9 cellular contexts compared by ENCODE assay signal in the genomic region with DNA sequence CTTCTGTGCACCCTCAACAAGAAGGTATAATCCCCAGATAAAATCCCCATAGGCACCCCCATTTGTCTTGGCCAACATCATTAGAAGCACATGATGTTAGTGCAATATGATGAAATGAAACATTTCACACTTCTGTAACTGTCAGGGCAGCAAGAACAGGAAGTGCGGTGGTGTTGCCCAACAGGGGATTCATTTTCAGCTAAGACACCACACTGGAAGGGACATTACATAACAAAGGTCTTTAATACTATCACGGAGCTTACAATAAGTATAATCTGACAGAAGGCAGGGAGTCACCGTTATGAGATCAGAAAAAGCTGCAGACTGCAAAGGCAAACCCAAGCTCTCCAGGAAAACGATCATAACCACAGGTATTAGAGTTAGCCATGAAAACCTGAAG. TPM values are rescaled to one million over a fixed set of nuclear protein-coding genes. Genes with fewer than 3 reads are reported as not detected.
A peak's percentile ranks its signal among the peaks of the same experiment; 100 is the strongest.
DNase-seq lines count a peak whose midpoint lies in the region; ATAC-seq and TF ChIP-seq lines count a peak whose summit lies in the region.
"Had no signal": no experiment of that assay in that cellular context is flagged by ENCODE, and none has a peak within 500 bp of the region (broad histone marks: within the 10 kb centered on the region; RNA-seq: fewer than 3 reads in every experiment).

No MANE protein-coding gene starts in this region.

- H3K9me3 Mint-ChIP-seq in activated CD8-positive, alpha-beta T cell treated with anti-CD3 and anti-CD28 coated beads for 36 hours, result no peaks in the 10 kb centered on the region
- H3K9me3 Mint-ChIP-seq in activated CD8-positive, alpha-beta T cell treated with anti-CD3 and anti-CD28 coated beads, Interleukin-2, amount 10 ng/mL, durations not matched to agents 7 days and 5 days (ENCODE audit: insufficient read depth), result no peaks in the 10 kb centered on the region

- POLR2A ChIA-PET in activated CD8-positive, alpha-beta T cell treated with anti-CD3 and anti-CD28 coated beads for 36 hours (lab: Charles Lee), result interaction anchor here (0.6 to 1.0 kb wide), 2 partner anchors 59 to 591 kb away, joined by 3 read pairs; a partner anchor contains a TSS
- POLR2A ChIA-PET in activated CD8-positive, alpha-beta T cell treated with anti-CD3 and anti-CD28 coated beads, Interleukin-2, amount 10 ng/mL, durations not matched to agents 7 days and 5 days (lab: Charles Lee), result no interaction called here

- intact Hi-C loops in activated CD8-positive, alpha-beta T cell treated with anti-CD3 and anti-CD28 coated beads for 36 hours (cut with micrococcal nuclease), result no loop called here
- intact Hi-C loops in Right ventricle myocardium inferior (cut with DNase I), result no loop called here
- intact Hi-C loops in testis (cut with DNase I; ENCODE audit: low total_unique reads), result no loop called here

- peaks cover 2% of the 10 kb centered on the region for H3K36me3 Mint-ChIP-seq in activated CD8-positive, alpha-beta T cell treated with anti-CD3 and anti-CD28 coated beads for 36 hours (ENCODE audit: low read depth)
- H3K36me3 Mint-ChIP-seq in activated CD8-positive, alpha-beta T cell treated with anti-CD3 and anti-CD28 coated beads, Interleukin-2, amount 10 ng/mL, durations not matched to agents 7 days and 5 days (ENCODE audit: low read depth), result peaks cover 18% of the 10 kb centered on the region

- CTCF ChIA-PET in activated CD8-positive, alpha-beta T cell treated with anti-CD3 and anti-CD28 coated beads for 36 hours (lab: Charles Lee), result no interaction called here
- CTCF ChIA-PET in activated CD8-positive, alpha-beta T cell treated with anti-CD3 and anti-CD28 coated beads, Interleukin-2, amount 10 ng/mL, durations not matched to agents 7 days and 5 days (lab: Charles Lee), result interaction anchor here (0.8 to 1.2 kb wide), 2 partner anchors 18 to 117 kb away, joined by 3 read pairs; no protein-coding TSS in a partner anchor

- no peaks in the 10 kb centered on the region for H3K27me3 ChIP-seq in testis

- peak; percentile 13 for DNase-seq in activated CD8-positive, alpha-beta T cell treated with anti-CD3 and anti-CD28 coated beads for 36 hours
- no peak for DNase-seq in activated CD8-positive, alpha-beta T cell treated with anti-CD3 and anti-CD28 coated beads, Interleukin-2, amount 10 ng/mL, durations not matched to agents 7 days and 5 days
- peak; percentile 86 for DNase-seq in Right ventricle myocardium inferior (ENCODE audit: missing footprints)
- DNase-seq in testis, result peak; percentile 60
- no peak for DNase-seq in DMS 273 treated with DMSO at 0.1 percent for 48 hours (lab: John Stamatoyannopoulos, UW)
- no peak for DNase-seq in germinal center (ENCODE audit: low spot score)
- DNase-seq: activated CD8-positive, alpha-beta memory T cell treated with anti-CD3 and anti-CD28 coated beads for 24 hours; NCI-H1092 had no signal

- H3K36me3 ChIP-seq in testis (ENCODE audit: low read depth, missing control alignments), result no peaks in the 10 kb centered on the region

- no peak overlapping the region for H3K27ac ChIP-seq in testis

- H3K27ac Mint-ChIP-seq in activated CD8-positive, alpha-beta T cell treated with anti-CD3 and anti-CD28 coated beads for 36 hours, result peak overlapping the region; percentile 10
- no peak overlapping the region for H3K27ac Mint-ChIP-seq in activated CD8-positive, alpha-beta T cell treated with anti-CD3 and anti-CD28 coated beads, Interleukin-2, amount 10 ng/mL, durations not matched to agents 7 days and 5 days

- no peaks in the 10 kb centered on the region for H3K4me1 ChIP-seq in testis

- no peaks in the 10 kb centered on the region for H3K27me3 Mint-ChIP-seq in activated CD8-positive, alpha-beta T cell treated with anti-CD3 and anti-CD28 coated beads for 36 hours
- H3K27me3 Mint-ChIP-seq in activated CD8-positive, alpha-beta T cell treated with anti-CD3 and anti-CD28 coated beads, Interleukin-2, amount 10 ng/mL, durations not matched to agents 7 days and 5 days (ENCODE audit: low read depth), result no peaks in the 10 kb centered on the region

- no peak overlapping the region for H3K4me3 Mint-ChIP-seq in activated CD8-positive, alpha-beta T cell treated with anti-CD3 and anti-CD28 coated beads for 36 hours
- H3K4me3 Mint-ChIP-seq in activated CD8-positive, alpha-beta T cell treated with anti-CD3 and anti-CD28 coated beads, Interleukin-2, amount 10 ng/mL, durations not matched to agents 7 days and 5 days, result no peak overlapping the region

- TF ChIP-seq POLR2A in testis (IDR thresholded peaks at IDR 0.05), result no peak

- no peak overlapping the region for H3K4me3 ChIP-seq in testis

- 78 to 85% methylated on average over 4 of the region's 4 CpGs for WGBS in testis, 2 donors

- no peak for TF ChIP-seq CTCF in activated CD8-positive, alpha-beta T cell treated with anti-CD3 and anti-CD28 coated beads for 36 hours (IDR thresholded peaks at IDR 0.05)
- no peak for TF ChIP-seq CTCF in testis (IDR thresholded peaks at IDR 0.05)

- peaks cover 48% of the 10 kb centered on the region for H3K4me1 Mint-ChIP-seq in activated CD8-positive, alpha-beta T cell treated with anti-CD3 and anti-CD28 coated beads for 36 hours (ENCODE audit: low read depth)
- peaks cover 55% of the 10 kb centered on the region for H3K4me1 Mint-ChIP-seq in activated CD8-positive, alpha-beta T cell treated with anti-CD3 and anti-CD28 coated beads, Interleukin-2, amount 10 ng/mL, durations not matched to agents 7 days and 5 days (ENCODE audit: low read depth)

- no peaks in the 10 kb centered on the region for H3K9me3 ChIP-seq in testis

- no peak for ATAC-seq in activated CD8-positive, alpha-beta T cell treated with anti-CD3 and anti-CD28 coated beads for 36 hours
- no peak for ATAC-seq in activated CD8-positive, alpha-beta T cell treated with anti-CD3 and anti-CD28 coated beads, Interleukin-2, amount 10 ng/mL, durations not matched to agents 7 days and 5 days
- peak; percentile 53 for ATAC-seq in Right ventricle myocardium inferior

RNA-seq across cellular contexts. Expression of a gene that starts 2.0 kb away (rescaled TPM):
- not detected for total RNA-seq in activated CD8-positive, alpha-beta T cell treated with anti-CD3 and anti-CD28 coated beads for 36 hours
- total RNA-seq in activated CD8-positive, alpha-beta T cell treated with anti-CD3 and anti-CD28 coated beads, Interleukin-2, amount 10 ng/mL, durations not matched to agents 7 days and 5 days, result not detected
- total RNA-seq in Right ventricle myocardium inferior (not detected), testis (not detected)
- polyA plus RNA-seq in testis (ENCODE audit: insufficient read depth, low read depth, low replicate concordance), result not detected
- polyA plus RNA-seq: neural cell had no signal

RNA-seq across cellular contexts. Expression of a gene that starts 4.4 kb away (rescaled TPM):
- not detected for total RNA-seq in activated CD8-positive, alpha-beta T cell treated with anti-CD3 and anti-CD28 coated beads for 36 hours
- total RNA-seq in activated CD8-positive, alpha-beta T cell treated with anti-CD3 and anti-CD28 coated beads, Interleukin-2, amount 10 ng/mL, durations not matched to agents 7 days and 5 days, result not detected
- total RNA-seq in Right ventricle myocardium inferior (not detected), testis (10 to 100 TPM; 10.1 to 38.5 TPM)
- 28.9 TPM for polyA plus RNA-seq in testis (ENCODE audit: insufficient read depth, low read depth, low replicate concordance)
- polyA plus RNA-seq: neural cell had no signal

RNA-seq across cellular contexts. Expression of a gene that starts 30.8 kb away (rescaled TPM):
- not detected for total RNA-seq in activated CD8-positive, alpha-beta T cell treated with anti-CD3 and anti-CD28 coated beads for 36 hours
- not detected for total RNA-seq in activated CD8-positive, alpha-beta T cell treated with anti-CD3 and anti-CD28 coated beads, Interleukin-2, amount 10 ng/mL, durations not matched to agents 7 days and 5 days
- not detected for total RNA-seq in Right ventricle myocardium inferior
- total RNA-seq in testis, result under 1 TPM in 1 of 2 donors, not detected in 1; 0.68 TPM
- not detected for polyA plus RNA-seq in testis (ENCODE audit: insufficient read depth, low read depth, low replicate concordance)
- polyA plus RNA-seq: neural cell had no signal

RNA-seq across cellular contexts. Expression of a gene that starts 33.5 kb away (rescaled TPM):
- total RNA-seq in activated CD8-positive, alpha-beta T cell treated with anti-CD3 and anti-CD28 coated beads for 36 hours, result 10 to 100 TPM; 14.9 to 15.1 TPM
- 10 to 100 TPM; 19.1 to 20.4 TPM for total RNA-seq in activated CD8-positive, alpha-beta T cell treated with anti-CD3 and anti-CD28 coated beads, Interleukin-2, amount 10 ng/mL, durations not matched to agents 7 days and 5 days
- total RNA-seq in Right ventricle myocardium inferior, result 13.3 TPM
- total RNA-seq in testis, result 100 to 1,000 TPM; 134 to 156 TPM
- 98.3 TPM for polyA plus RNA-seq in testis (ENCODE audit: insufficient read depth, low read depth, low replicate concordance)

RNA-seq across cellular contexts. Expression of a gene that starts 37.9 kb away (rescaled TPM):
- total RNA-seq in activated CD8-positive, alpha-beta T cell treated with anti-CD3 and anti-CD28 coated beads for 36 hours, result under 1 TPM in 1 of 2 experiments, not detected in 1; 0.18 TPM
- under 1 TPM; 0.16 to 0.29 TPM for total RNA-seq in activated CD8-positive, alpha-beta T cell treated with anti-CD3 and anti-CD28 coated beads, Interleukin-2, amount 10 ng/mL, durations not matched to agents 7 days and 5 days
- total RNA-seq in Right ventricle myocardium inferior (not detected), testis (1 to 10 TPM; 7.9 to 9.1 TPM)
- polyA plus RNA-seq in testis (ENCODE audit: insufficient read depth, low read depth, low replicate concordance), result 14.4 TPM
- polyA plus RNA-seq: neural cell had no signal

Comparison
In these comparisons a context has a peak if more than half of its experiments do, and no peak if none do; other contexts are left out.
1. DNase-seq: peak in activated CD8-positive, alpha-beta T cell treated with anti-CD3 and anti-CD28 coated beads for 36 hours (single experiment), Right ventricle myocardium inferior (single experiment) and testis (single experiment); none in activated CD8-positive, alpha-beta T cell treated with anti-CD3 and anti-CD28 coated beads, Interleukin-2, amount 10 ng/mL, durations not matched to agents 7 days and 5 days (single experiment), DMS 273 treated with DMSO at 0.1 percent for 48 hours (single experiment) and germinal center (single experiment).
2. RNA of a gene that starts 4.4 kb away (total RNA-seq): 10.1 to 38.5 TPM in testis; not detected in activated CD8-positive, alpha-beta T cell treated with anti-CD3 and anti-CD28 coated beads for 36 hours, not detected in activated CD8-positive, alpha-beta T cell treated with anti-CD3 and anti-CD28 coated beads, Interleukin-2, amount 10 ng/mL, durations not matched to agents 7 days and 5 days and not detected in Right ventricle myocardium inferior (single experiment); every median in the first group is over 10 times any median in the second.